In genomic region chr4:169756971-169757574, GRCh38 we compare ENCODE assay signal across 8 cellular contexts. TPM values are rescaled to one million over a fixed set of nuclear protein-coding genes. Genes with fewer than 3 reads are reported as not detected.
DNase-seq lines count a peak whose midpoint lies in the region; ATAC-seq, FAIRE-seq and TF ChIP-seq lines count a peak whose summit lies in the region.

No MANE protein-coding gene starts in this region.

- H3K27me3 Mint-ChIP-seq in nephron (ENCODE audit: low read depth) = no peaks in the 10 kb centered on the region

- H2BK20ac ChIP-seq in H1 (ENCODE audit: low read length) = no peak overlapping the region

- peak overlapping the region; percentile 95 for H2AFZ ChIP-seq in PC-3 (ENCODE audit: low read length)
- H2AFZ ChIP-seq in H1 (ENCODE audit: low read length) = peak overlapping the region; percentile 87

- no peaks in the 10 kb centered on the region for H3K36me3 ChIP-seq in PC-3 (ENCODE audit: low read depth, low read length)
- no peaks in the 10 kb centered on the region for H3K36me3 ChIP-seq in H1 (ENCODE audit: control insufficient read depth in 2 of 4, insufficient read depth in 4 of 4, low read length in 3 of 4)

- H3F3A ChIP-seq in PC-3 (ENCODE audit: low read length, unreplicated experiment) = no peaks in the 10 kb centered on the region

- H3K4me1 ChIP-seq in PC-3 (ENCODE audit: insufficient read depth, low read length) (peaks cover 9% of the 10 kb centered on the region; the same call in 1 of the 2 replicates), H1 (replicated peaks in 1 of 4; ENCODE audit: control insufficient read depth in 3 of 4, insufficient read depth in 4 of 4, low read length in 3 of 4) (peaks cover 0 to 13% (median 5%) of the 10 kb centered on the region in 4 experiments; a peak in 3 of 7 replicates)

- peaks cover 17% of the 10 kb centered on the region for H3K4me1 Mint-ChIP-seq in nephron

- H4K20me1 ChIP-seq in PC-3 (ENCODE audit: low read length) (no peaks in the 10 kb centered on the region), H1 (replicated peaks in 1 of 2; ENCODE audit: control insufficient read depth in 1 of 2, insufficient read depth in 2 of 2, low read length in 2 of 2) (no peaks in the 10 kb centered on the region)

- H3K9ac ChIP-seq in PC-3 (ENCODE audit: low read length) (peak overlapping the region; percentile 83), H1 (replicated peaks in 1 of 4; ENCODE audit: extremely low read depth in 1 of 4, low read depth in 3 of 4, low read length in 3 of 4) (peak overlapping the region; percentile 51 to 70 (median 64))

- H3K9me3 ChIP-seq in PC-3 (ENCODE audit: low read length) (no peaks in the 10 kb centered on the region), H1 (ENCODE audit: insufficient read depth in 2 of 2, low read depth in 1 of 2, low read length in 1 of 2) (no peaks in the 10 kb centered on the region)

- H3K9me2 ChIP-seq in PC-3 (replicated peaks; ENCODE audit: low read length) = no peaks in the 10 kb centered on the region

- H2BK15ac ChIP-seq in H1 (ENCODE audit: low read length) = no peak overlapping the region

- no peak overlapping the region for H2BK12ac ChIP-seq in H1 (ENCODE audit: low read depth, low read length)

- no peaks in the 10 kb centered on the region for H3K27me3 ChIP-seq in PC-3 (ENCODE audit: low read length)
- H3K27me3 ChIP-seq in H1 (replicated peaks in 1 of 4; ENCODE audit: control insufficient read depth in 3 of 4, extremely low read depth in 1 of 4, insufficient read depth in 3 of 4, low read length in 3 of 4) = no peaks in the 10 kb centered on the region; a peak in 1 of 7 replicates

- BruUV-seq in PC-3 (replicated peaks; lab: Mats Ljungman, UMichigan) = TSS peak; percentile 56

- no peak overlapping the region for H3K23ac ChIP-seq in H1 (ENCODE audit: insufficient read length)

- intact Hi-C loops in PC-3 (cut with micrococcal nuclease) = loop anchor here (1.0 kb wide), 1 partner anchor 144 kb away; no protein-coding TSS in a partner anchor

- CTCF ChIA-PET in PC-3 (lab: Charles Lee) = no interaction called here
- CTCF ChIA-PET in H1 (lab: Charles Lee; ENCODE audit: partially characterized antibody) = interaction anchor here (0.6 to 1.7 kb wide), 2 partner anchors 18 to 286 kb away, joined by 4 to 5 read pairs; no protein-coding TSS in a partner anchor

- H2AK5ac ChIP-seq in H1 (ENCODE audit: low read depth, low read length) = no peak overlapping the region

- H3K36me3 Mint-ChIP-seq in nephron (ENCODE audit: low read depth) = peaks cover 8% of the 10 kb centered on the region

- POLR2A ChIA-PET in PC-3 (lab: Charles Lee; ENCODE audit: unreplicated experiment) = interaction anchor here (0.6 kb wide), 1 partner anchor 164 kb away, joined by 3 read pairs; no protein-coding TSS in a partner anchor
- POLR2A ChIA-PET in H1 (lab: Charles Lee; ENCODE audit: partially characterized antibody) = interaction anchor here (0.6 to 1.1 kb wide), 2 partner anchors 164 to 183 kb away, joined by 3 read pairs; no protein-coding TSS in a partner anchor

- no peaks in the 10 kb centered on the region for H3K9me3 Mint-ChIP-seq in nephron

- peak overlapping the region; percentile 4; the same call in 1 of the 2 replicates for H3K27ac ChIP-seq in PC-3 (ENCODE audit: low read length)
- H3K27ac ChIP-seq in H1 (ENCODE audit: low read depth, low read length) = peak overlapping the region; percentile 46; the same call in 1 of the 2 replicates

- H3K79me2 ChIP-seq in PC-3 (ENCODE audit: low read length) = peaks cover 22% of the 10 kb centered on the region
- H3K79me2 ChIP-seq in H1 (ENCODE audit: control insufficient read depth in 1 of 2, insufficient read depth in 2 of 2, low read length in 2 of 2) = peaks cover 0 to 21% of the 10 kb centered on the region in 2 experiments; a peak in 2 of 4 replicates

- H3K56ac ChIP-seq in H1 (replicated peaks; ENCODE audit: insufficient read length, low read depth, low read length) = peak overlapping the region; percentile 86

- peak overlapping the region; percentile 12 to 62 (median 28) for H3K27ac Mint-ChIP-seq in nephron

- TF ChIP-seq POLR2A in H1 (IDR thresholded peaks at IDR 0.05; ENCODE audit: control extremely low read depth in 1 of 2, low read depth in 2 of 2, low read length in 2 of 2) = no peak

- H4K8ac ChIP-seq in H1 (ENCODE audit: extremely low read depth, insufficient read depth, low read length) = no peak overlapping the region

- H3K18ac ChIP-seq in H1 (ENCODE audit: extremely low read depth, low read length) = peak overlapping the region; percentile 5; the same call in 1 of the 2 replicates

- WGBS in H1 (ENCODE audit: extremely low coverage in 1 of 2, insufficient coverage in 1 of 2, insufficient read length in 1 of 2, insufficient replicate concordance in 2 of 2, low coverage in 1 of 2, low lambda C conversion rate in 2 of 2, missing lambda C conversion rate in 1 of 2), 2 experiments = 15% methylated on average over 13 of the region's 13 CpGs; no CpG with 5 or more reads in 1 of the 2 experiments

- peak; percentile 33 for ATAC-seq in GM18511 (IDR thresholded peaks at IDR 0.05; ENCODE audit: unreplicated experiment)
- peak; percentile 24 for ATAC-seq in HG02623 (IDR thresholded peaks at IDR 0.05; ENCODE audit: unreplicated experiment)
- ATAC-seq in PC-3 = peak; percentile 12

- peak overlapping the region; percentile 87 to 90 (median 88) for H3K4me3 Mint-ChIP-seq in nephron

- H3K23me2 ChIP-seq in H1 (ENCODE audit: low read depth, low read length) = peaks cover 11% of the 10 kb centered on the region; the same call in 1 of the 2 replicates

- DNase-seq in PC-3 (no peak), H1 (ENCODE audit: low read depth in 1 of 2, low spot score in 2 of 2) (no peak), NK-92 (lab: John Stamatoyannopoulos, UW; ENCODE audit: unreplicated experiment) (no peak), NCI-H1436 (lab: John Stamatoyannopoulos, UW) (no peak), DMS 273 (lab: John Stamatoyannopoulos, UW; ENCODE audit: unreplicated experiment) (no peak)

- TF ChIP-seq CTCF in PC-3 (conservative IDR thresholded peaks at IDR 0.05; ENCODE audit: low read depth, low read length) (no peak), H1 (IDR thresholded peaks at IDR 0.05; ENCODE audit: control extremely low read depth in 1 of 3, insufficient read depth in 1 of 3, low read depth in 1 of 3, low read length in 3 of 3) (no peak), nephron (IDR thresholded peaks at IDR 0.05; ENCODE audit: unreplicated experiment in 3 of 3) (no peak)

- peaks cover 2% of the 10 kb centered on the region; the same call in 1 of the 2 replicates for H3K79me1 ChIP-seq in H1 (ENCODE audit: low read depth, low read length)

- no peak for TF ChIP-seq EP300 in H1 (IDR thresholded peaks at IDR 0.05; ENCODE audit: borderline replicate concordance in 1 of 2, low read depth in 2 of 2, low read length in 2 of 2)

- H3K4me2 ChIP-seq in PC-3 (ENCODE audit: low read length) = peak overlapping the region; percentile 92
- peak overlapping the region; percentile 82 to 91 for H3K4me2 ChIP-seq in H1 (ENCODE audit: insufficient read depth in 1 of 2, low read depth in 2 of 2, low read length in 2 of 2)

- FAIRE-seq in H1 (lab: Jason Lieb, UNC) = peak; percentile 42

- TF ChIP-seq RAD21 in H1 (IDR thresholded peaks at IDR 0.05 in 1 of 2, conservative IDR thresholded peaks at IDR 0.05 in 1 of 2; ENCODE audit: low read depth in 2 of 2, low read length in 2 of 2) = no peak

- peak overlapping the region; percentile 97 for H3K4me3 ChIP-seq in PC-3 (ENCODE audit: low read length)
- peak overlapping the region; percentile 77 to 91 (median 86) for H3K4me3 ChIP-seq in H1 (ENCODE audit: extremely low read depth in 1 of 4, insufficient read depth in 2 of 4, low read depth in 3 of 4, low read length in 4 of 4)

- H2BK5ac ChIP-seq in H1 (ENCODE audit: low read depth, low read length) = peak overlapping the region; percentile 89; the same call in 1 of the 2 replicates

- H2BK120ac ChIP-seq in H1 (replicated peaks; ENCODE audit: low read depth, low read length) = peak overlapping the region; percentile 90

- no peak overlapping the region for H4K91ac ChIP-seq in H1 (replicated peaks; ENCODE audit: insufficient read length, low read length)

- H3K14ac ChIP-seq in H1 (ENCODE audit: insufficient read length) = no peak overlapping the region

- H3K4ac ChIP-seq in H1 (replicated peaks; ENCODE audit: insufficient read length, low read depth, low read length) = no peak overlapping the region

- no peak overlapping the region for H4K5ac ChIP-seq in H1 (ENCODE audit: insufficient read length, low read depth, low read length)

TF ChIP-seq in H1, 55 proteins besides CTCF, POLR2A, EP300 and RAD21:
- TF ChIP-seq JUND (IDR thresholded peaks at IDR 0.05; ENCODE audit: low read length) (no peak), CHD1 (IDR thresholded peaks at IDR 0.05; ENCODE audit: low read depth, low read length) (no peak), TEAD4 (IDR thresholded peaks at IDR 0.05; ENCODE audit: low read depth, low read length) (peak; percentile 67; the same call in 1 of the 2 replicates), SP1 (IDR thresholded peaks at IDR 0.05; ENCODE audit: low read depth, low read length) (no peak), MAFK (IDR thresholded peaks at IDR 0.05; ENCODE audit: low read depth, low read length) (no peak), GABPA (IDR thresholded peaks at IDR 0.05; ENCODE audit: borderline replicate concordance, insufficient read depth, low read length) (no peak), ATF2 (IDR thresholded peaks at IDR 0.05; ENCODE audit: low read length) (no peak), HDAC2 (IDR thresholded peaks at IDR 0.05; ENCODE audit: borderline replicate concordance in 1 of 2, low read depth in 2 of 2, low read length in 2 of 2) (no peak)

RNA-seq across cellular contexts. Expression of gene HPF1, which starts 0.7 kb away (rescaled TPM):
- total RNA-seq in PC-3 (2014; rRNA removed) = 10.6 and 13.9 TPM in 2 replicates
- total RNA-seq in H1 (2021; fragmentation: NEBNext Ultra II Directional; extraction: Animal tissue kit (Norgen Biotek cat#: 25700)) = 29.9 and 32.5 TPM in 2 replicates
- polyA plus RNA-seq in H1 (2011; rRNA removed) = 9.3 and 14.1 TPM in 2 replicates
- polyA plus RNA-seq in H1 (2011; cell fraction: cytosol; rRNA removed) = 20.4 TPM
- polyA plus RNA-seq in H1 (2011; cell fraction: nucleus; rRNA removed) = 1.2 TPM
- 22.8 to 51.2 TPM (median 30.3 TPM) in 4 replicates for polyA plus RNA-seq in H1 (2012, experiment 1 of 2)
- 4.7 TPM for polyA plus RNA-seq in H1 (2012, experiment 2 of 2)
- polyA plus RNA-seq in H1 (2013, experiment 1 of 2) = 51.2 TPM
- polyA plus RNA-seq in H1 (2013, experiment 2 of 2) = 50.8 TPM
- 5.0 and 5.3 TPM in 2 replicates for polyA minus RNA-seq in H1 (2011; rRNA and poly(A)+ RNA removed)
- 9.6 TPM for polyA minus RNA-seq in H1 (2011; cell fraction: cytosol; rRNA and poly(A)+ RNA removed)
- 9.6 TPM for polyA minus RNA-seq in H1 (2011; cell fraction: nucleus; rRNA and poly(A)+ RNA removed)
